ENCODE assay signal across 8 cellular contexts in the genomic region with DNA sequence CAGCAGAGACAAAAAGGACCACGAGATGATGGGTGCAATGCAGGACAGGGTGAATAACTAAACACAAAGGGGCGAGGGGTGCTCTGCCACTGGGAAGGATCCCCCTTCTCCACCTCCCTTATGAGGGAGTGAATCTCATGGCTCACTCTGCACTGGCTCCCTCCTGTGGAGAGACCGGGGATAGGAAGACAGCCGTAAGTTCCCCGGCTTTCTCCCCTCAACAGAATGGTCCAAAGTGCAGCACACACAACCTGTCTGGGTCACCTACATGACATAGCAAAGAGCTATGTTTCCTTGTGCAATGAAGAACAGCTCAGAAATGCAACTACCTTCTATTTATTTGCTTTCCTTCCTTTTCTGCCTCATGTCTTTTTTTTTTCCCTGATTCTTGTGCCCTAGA. TPM values are rescaled to one million over a fixed set of nuclear protein-coding genes. Genes with fewer than 3 reads are reported as not detected.
A peak's percentile ranks its signal among the peaks of the same experiment; 100 is the strongest.
DNase-seq lines count a peak whose midpoint lies in the region; ATAC-seq and TF ChIP-seq lines count a peak whose summit lies in the region.

No MANE protein-coding gene starts in this region.

- peaks cover 2% of the 10 kb centered on the region for H3K4me1 Mint-ChIP-seq in activated CD4-positive, alpha-beta T cell treated with anti-CD3 and anti-CD28 coated beads, Interleukin-2, amount 10 ng/mL, durations not matched to agents 7 days and 5 days
- peaks cover 0 to 4% (median 0%) of the 10 kb centered on the region in 7 donors for H3K4me1 Mint-ChIP-seq in naive thymus-derived CD4-positive, alpha-beta T cell

- TF ChIP-seq CTCF in dorsolateral prefrontal cortex (IDR thresholded peaks at IDR 0.05 in 54 of 56, conservative IDR thresholded peaks at IDR 0.05 in 2 of 56; ENCODE audit: low read depth in 1 of 56, partially characterized antibody in 56 of 56) (peak in 54 of 56 donors; percentile 22 to 67 (median 54)), retinal pigment epithelial cell (conservative IDR thresholded peaks at IDR 0.05; ENCODE audit: low read depth, low read length) (peak; percentile 61)

- no peaks in the 10 kb centered on the region for H3K4me1 ChIP-seq in naive thymus-derived CD4-positive, alpha-beta T cell (ENCODE audit: control insufficient read depth in 2 of 2, insufficient read depth in 2 of 2, low read length in 2 of 2)

- DNase-seq in activated CD4-positive, alpha-beta T cell treated with anti-CD3 and anti-CD28 coated beads, Interleukin-2, amount 10 ng/mL, durations not matched to agents 7 days and 5 days: peak; percentile 39
- DNase-seq in activated CD4-positive, alpha-beta T cell treated with anti-CD3 and anti-CD28 coated beads for 1 hour: no peak
- DNase-seq in NCI-H69 (lab: John Stamatoyannopoulos, UW) (peak; percentile 56), dorsolateral prefrontal cortex (peak in 4 of 10 donors; percentile 19 to 56 (median 44)), retinal pigment epithelial cell (ENCODE audit: low read depth) (no peak), NCI-H2171 treated with DMSO at 0.1 percent for 48 hours (lab: John Stamatoyannopoulos, UW) (no peak)
- DNase-seq in naive thymus-derived CD4-positive, alpha-beta T cell: no peak

- H3K36me3 Mint-ChIP-seq in activated CD4-positive, alpha-beta T cell treated with anti-CD3 and anti-CD28 coated beads, Interleukin-2, amount 10 ng/mL, durations not matched to agents 7 days and 5 days (ENCODE audit: low read depth): no peaks in the 10 kb centered on the region
- no peaks in the 10 kb centered on the region for H3K36me3 Mint-ChIP-seq in naive thymus-derived CD4-positive, alpha-beta T cell

- H3K27ac ChIP-seq in dorsolateral prefrontal cortex: no peak overlapping the region
- H3K27ac ChIP-seq in naive thymus-derived CD4-positive, alpha-beta T cell (ENCODE audit: low read depth, low read length): no peak overlapping the region

- H3K27me3 Mint-ChIP-seq in activated CD4-positive, alpha-beta T cell treated with anti-CD3 and anti-CD28 coated beads, Interleukin-2, amount 10 ng/mL, durations not matched to agents 7 days and 5 days: peaks cover 6% of the 10 kb centered on the region
- H3K27me3 Mint-ChIP-seq in naive thymus-derived CD4-positive, alpha-beta T cell: peaks cover 0 to 4% (median 0%) of the 10 kb centered on the region in 5 donors

- no peaks in the 10 kb centered on the region for H3K9me3 ChIP-seq in naive thymus-derived CD4-positive, alpha-beta T cell (ENCODE audit: control insufficient read depth in 2 of 3, low read length in 3 of 3)

- peaks cover 0 to 4% (median 0%) of the 10 kb centered on the region in 45 donors for H3K27me3 ChIP-seq in dorsolateral prefrontal cortex
- no peaks in the 10 kb centered on the region for H3K27me3 ChIP-seq in naive thymus-derived CD4-positive, alpha-beta T cell (ENCODE audit: control insufficient read depth in 2 of 2, insufficient read depth in 2 of 2, low read length in 2 of 2)

- no peaks in the 10 kb centered on the region for H3K36me3 ChIP-seq in naive thymus-derived CD4-positive, alpha-beta T cell (ENCODE audit: control insufficient read depth in 2 of 3, insufficient read depth in 3 of 3, low read length in 3 of 3)

- CTCF ChIA-PET in activated CD4-positive, alpha-beta T cell treated with anti-CD3 and anti-CD28 coated beads, Interleukin-2, amount 10 ng/mL, durations not matched to agents 7 days and 5 days (lab: Charles Lee): interaction anchor here (0.9 to 5.1 kb wide), 14 partner anchors 9 to 288 kb away, joined by 3 to 44 read pairs (median 4); partner anchors contain the start of genes CIB2 and DNAJA4
- CTCF ChIA-PET in naive thymus-derived CD4-positive, alpha-beta T cell (lab: Charles Lee): interaction anchor here (0.9 to 5.2 kb wide), 7 partner anchors 16 to 332 kb away, joined by 3 to 51 read pairs (median 4); no protein-coding TSS in a partner anchor

- ATAC-seq in naive thymus-derived CD4-positive, alpha-beta T cell: no peak
- no peak for ATAC-seq in HG02588 (IDR thresholded peaks at IDR 0.05; ENCODE audit: unreplicated experiment)

- H3K27ac Mint-ChIP-seq in activated CD4-positive, alpha-beta T cell treated with anti-CD3 and anti-CD28 coated beads, Interleukin-2, amount 10 ng/mL, durations not matched to agents 7 days and 5 days: no peak overlapping the region
- H3K27ac Mint-ChIP-seq in naive thymus-derived CD4-positive, alpha-beta T cell: no peak overlapping the region

- intact Hi-C loops in dorsolateral prefrontal cortex (cut with DNase I): loop anchor here (5.0 kb wide), 4 partner anchors 65 to 275 kb away; partner anchors contain the start of gene CIB2 (in 2 of the 2)
- intact Hi-C loops in naive thymus-derived CD4-positive, alpha-beta T cell (cut with micrococcal nuclease): loop anchor here in 1 of 2 donors (5.0 kb wide), 1 partner anchor 110 kb away; the partner anchor contains the start of gene CIB2

- H3K4me3 ChIP-seq in dorsolateral prefrontal cortex (no peak overlapping the region), retinal pigment epithelial cell (ENCODE audit: low read length) (no peak overlapping the region)
- no peak overlapping the region for H3K4me3 ChIP-seq in naive thymus-derived CD4-positive, alpha-beta T cell (ENCODE audit: low read length)

- no peaks in the 10 kb centered on the region for H3K9me3 Mint-ChIP-seq in activated CD4-positive, alpha-beta T cell treated with anti-CD3 and anti-CD28 coated beads, Interleukin-2, amount 10 ng/mL, durations not matched to agents 7 days and 5 days
- peaks cover 0 to 1% (median 0%) of the 10 kb centered on the region in 11 donors for H3K9me3 Mint-ChIP-seq in naive thymus-derived CD4-positive, alpha-beta T cell

- no peak overlapping the region for H3K4me3 Mint-ChIP-seq in activated CD4-positive, alpha-beta T cell treated with anti-CD3 and anti-CD28 coated beads, Interleukin-2, amount 10 ng/mL, durations not matched to agents 7 days and 5 days
- H3K4me3 Mint-ChIP-seq in naive thymus-derived CD4-positive, alpha-beta T cell: no peak overlapping the region

- POLR2A ChIA-PET in activated CD4-positive, alpha-beta T cell treated with anti-CD3 and anti-CD28 coated beads, Interleukin-2, amount 10 ng/mL, durations not matched to agents 7 days and 5 days (lab: Charles Lee): no interaction called here
- POLR2A ChIA-PET in naive thymus-derived CD4-positive, alpha-beta T cell (lab: Charles Lee): no interaction called here

RNA-seq across cellular contexts. Expression of gene ACSBG1, which starts 7.8 kb away (rescaled TPM):
- total RNA-seq in activated CD4-positive, alpha-beta T cell treated with anti-CD3 and anti-CD28 coated beads, Interleukin-2, amount 10 ng/mL, durations not matched to agents 7 days and 5 days: not detected
- 100 to 1,000 TPM in 47 of 120 experiments, 10 to 100 TPM in 73; 48.0 to 276 (median 94.0) TPM for total RNA-seq in dorsolateral prefrontal cortex
- total RNA-seq in naive thymus-derived CD4-positive, alpha-beta T cell: under 1 TPM in 1 of 5 experiments, not detected in 4; 0.39 TPM
- polyA plus RNA-seq in naive thymus-derived CD4-positive, alpha-beta T cell: under 1 TPM in 1 of 2 donors, not detected in 1; 0.06 TPM

RNA-seq across cellular contexts. Expression of gene DNAJA4, which starts 22.2 kb away (rescaled TPM):
- total RNA-seq in activated CD4-positive, alpha-beta T cell treated with anti-CD3 and anti-CD28 coated beads, Interleukin-2, amount 10 ng/mL, durations not matched to agents 7 days and 5 days: 10 to 100 TPM; 28.5 to 31.2 TPM
- 100 to 1,000 TPM in 49 of 120 experiments, 10 to 100 TPM in 71; 52.5 to 507 (median 97.1) TPM for total RNA-seq in dorsolateral prefrontal cortex
- 10 to 100 TPM; 28.3 to 44.7 (median 38.1) TPM for total RNA-seq in naive thymus-derived CD4-positive, alpha-beta T cell
- polyA plus RNA-seq in naive thymus-derived CD4-positive, alpha-beta T cell: 10 to 100 TPM in 1 of 2 donors, 1 to 10 TPM in 1; 9.9 to 18.1 TPM

RNA-seq across cellular contexts. Expression of gene SKIC8, which starts 57.3 kb away (rescaled TPM):
- total RNA-seq in activated CD4-positive, alpha-beta T cell treated with anti-CD3 and anti-CD28 coated beads, Interleukin-2, amount 10 ng/mL, durations not matched to agents 7 days and 5 days: 10 to 100 TPM; 44.5 to 44.7 TPM
- 10 to 100 TPM; 28.0 to 79.8 (median 56.5) TPM for total RNA-seq in dorsolateral prefrontal cortex
- total RNA-seq in naive thymus-derived CD4-positive, alpha-beta T cell: 10 to 100 TPM; 26.7 to 48.7 (median 43.6) TPM
- polyA plus RNA-seq in naive thymus-derived CD4-positive, alpha-beta T cell: 10 to 100 TPM; 95.1 to 95.8 TPM

Comparison
In these comparisons a context has a peak if more than half of its experiments do, and no peak if none do; other contexts are left out.
1. DNase-seq: peak in activated CD4-positive, alpha-beta T cell treated with anti-CD3 and anti-CD28 coated beads, Interleukin-2, amount 10 ng/mL, durations not matched to agents 7 days and 5 days (single experiment) and NCI-H69 (single experiment); none in activated CD4-positive, alpha-beta T cell treated with anti-CD3 and anti-CD28 coated beads for 1 hour (single experiment), retinal pigment epithelial cell (single experiment), naive thymus-derived CD4-positive, alpha-beta T cell (0 of 9) and NCI-H2171 treated with DMSO at 0.1 percent for 48 hours (single experiment).
2. RNA of gene ACSBG1, which starts 7.8 kb away (total RNA-seq): 48.0 to 276 TPM in dorsolateral prefrontal cortex; not detected in activated CD4-positive, alpha-beta T cell treated with anti-CD3 and anti-CD28 coated beads, Interleukin-2, amount 10 ng/mL, durations not matched to agents 7 days and 5 days and 0.39 TPM in naive thymus-derived CD4-positive, alpha-beta T cell; every median in the first group is over 10 times any median in the second.